9 cellular contexts compared by ENCODE assay signal in the genomic region with DNA sequence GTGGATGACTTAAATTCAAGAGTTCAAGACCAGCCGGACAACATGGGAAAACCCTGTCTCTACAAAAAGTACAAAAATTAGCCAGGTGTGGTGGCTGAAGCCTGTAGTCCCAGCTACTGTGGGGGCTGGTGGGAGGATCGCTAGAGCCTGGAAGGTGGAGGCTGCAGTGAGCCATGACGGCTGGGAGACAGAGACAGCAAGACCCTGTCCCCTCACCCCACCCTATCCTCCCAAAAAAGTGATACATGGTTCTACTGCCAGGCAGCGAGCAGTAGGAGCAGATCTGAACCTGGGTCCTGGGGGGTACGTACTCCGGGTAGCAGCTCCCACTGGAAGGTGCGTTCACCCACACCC. TPM values are rescaled to one million over a fixed set of nuclear protein-coding genes. Genes with fewer than 3 reads are reported as not detected.
DNase-seq lines count a peak whose midpoint lies in the region; ATAC-seq and TF ChIP-seq lines count a peak whose summit lies in the region.
"Had no signal": no experiment of that assay in that cellular context is flagged by ENCODE, and none has a peak within 500 bp of the region (broad histone marks: within the 10 kb centered on the region; RNA-seq: fewer than 3 reads in every experiment).

No MANE protein-coding gene starts in this region.

- ATAC-seq in activated T-cell treated with anti-CD3 and anti-CD28 coated beads, Interleukin-2, amount 50 U/mL, for 72 hours (replicated peaks in 1 of 2): no peak
- no peak for ATAC-seq in right lobe of liver

- H3K4me1 ChIP-seq in right lobe of liver (peaks cover 0 to 32% (median 18%) of the 10 kb centered on the region in 4 donors), suprapubic skin (peaks cover 34% of the 10 kb centered on the region)

- H3K9me3 Mint-ChIP-seq in activated T-cell treated with anti-CD3 and anti-CD28 coated beads, Interleukin-2, amount 50 U/mL, for 72 hours: no peaks in the 10 kb centered on the region
- no peaks in the 10 kb centered on the region for H3K9me3 Mint-ChIP-seq in activated T-helper 2 cell treated with anti-CD3 and anti-CD28 coated beads, Interferon-gamma antibody, Interleukin-2, Interleukin-4, amounts not matched to agents 10 μg/mL and 5 μg/mL and 100 μg/mL, durations not matched to agents 14 hours and 24 hours and 36 hours

- no peaks in the 10 kb centered on the region for H3K27me3 Mint-ChIP-seq in activated T-cell treated with anti-CD3 and anti-CD28 coated beads, Interleukin-2, amount 50 U/mL, for 72 hours (ENCODE audit: low read depth)
- H3K27me3 Mint-ChIP-seq in activated T-helper 2 cell treated with anti-CD3 and anti-CD28 coated beads, Interferon-gamma antibody, Interleukin-2, Interleukin-4, amounts not matched to agents 10 μg/mL and 5 μg/mL and 100 μg/mL, durations not matched to agents 14 hours and 24 hours and 36 hours (ENCODE audit: low read depth): no peaks in the 10 kb centered on the region

- TF ChIP-seq EP300 in suprapubic skin (IDR thresholded peaks at IDR 0.05): no peak

- H3K4me1 Mint-ChIP-seq in activated T-cell treated with anti-CD3 and anti-CD28 coated beads, Interleukin-2, amount 50 U/mL, for 72 hours (ENCODE audit: low read depth): peaks cover 46% of the 10 kb centered on the region
- peaks cover 34% of the 10 kb centered on the region for H3K4me1 Mint-ChIP-seq in activated T-helper 2 cell treated with anti-CD3 and anti-CD28 coated beads, Interferon-gamma antibody, Interleukin-2, Interleukin-4, amounts not matched to agents 10 μg/mL and 5 μg/mL and 100 μg/mL, durations not matched to agents 14 hours and 24 hours and 36 hours (ENCODE audit: low read depth)

- peak overlapping the region; percentile 92 to 96 for H3K4me3 Mint-ChIP-seq in activated T-cell treated with anti-CD3 and anti-CD28 coated beads, Interleukin-2, amount 50 U/mL, for 72 hours
- H3K4me3 Mint-ChIP-seq in activated T-helper 2 cell treated with anti-CD3 and anti-CD28 coated beads, Interferon-gamma antibody, Interleukin-2, Interleukin-4, amounts not matched to agents 10 μg/mL and 5 μg/mL and 100 μg/mL, durations not matched to agents 14 hours and 24 hours and 36 hours (ENCODE audit: low read depth): peak overlapping the region; percentile 92

- 47% methylated on average over 4 of the region's 7 CpGs for WGBS in right lobe of liver (ENCODE audit: insufficient coverage, low coverage, low lambda C conversion rate, missing lambda C conversion rate)
- WGBS in suprapubic skin: 86% methylated on average over 3 of the region's 7 CpGs

- TF ChIP-seq CTCF in right lobe of liver (IDR thresholded peaks at IDR 0.05) (no peak), suprapubic skin (IDR thresholded peaks at IDR 0.05) (no peak)

- no peaks in the 10 kb centered on the region for H3K9me3 ChIP-seq in right lobe of liver
- H3K9me3 ChIP-seq in suprapubic skin: no peaks in the 10 kb centered on the region

- H3K27me3 ChIP-seq in right lobe of liver (no peaks in the 10 kb centered on the region), suprapubic skin (no peaks in the 10 kb centered on the region)

- intact Hi-C loops in activated T-helper 2 cell treated with anti-CD3 and anti-CD28 coated beads, Interferon-gamma antibody, Interleukin-2, Interleukin-4, amounts not matched to agents 10 μg/mL and 5 μg/mL and 100 μg/mL, durations not matched to agents 14 hours and 24 hours and 36 hours (cut with micrococcal nuclease): loop anchor here (1.0 to 5.0 kb wide), 3 partner anchors 41 to 129 kb away; no protein-coding TSS in a partner anchor
- intact Hi-C loops in right lobe of liver (cut with DNase I): no loop called here

- peak overlapping the region in 2 of 3 donors; percentile 81 to 86 for H3K4me3 ChIP-seq in right lobe of liver
- peak overlapping the region; percentile 96 for H3K4me3 ChIP-seq in suprapubic skin

- H3K36me3 ChIP-seq in right lobe of liver (peaks cover 20 to 49% (median 34%) of the 10 kb centered on the region in 4 donors), suprapubic skin (peaks cover 38% of the 10 kb centered on the region)

- peaks cover 7 to 28% of the 10 kb centered on the region in 2 donors for H3K36me3 Mint-ChIP-seq in activated T-cell treated with anti-CD3 and anti-CD28 coated beads, Interleukin-2, amount 50 U/mL, for 72 hours (ENCODE audit: insufficient read depth in 2 of 2)
- H3K36me3 Mint-ChIP-seq in activated T-helper 2 cell treated with anti-CD3 and anti-CD28 coated beads, Interferon-gamma antibody, Interleukin-2, Interleukin-4, amounts not matched to agents 10 μg/mL and 5 μg/mL and 100 μg/mL, durations not matched to agents 14 hours and 24 hours and 36 hours (ENCODE audit: low read depth): peaks cover 77% of the 10 kb centered on the region

- H3K27ac ChIP-seq in right lobe of liver (peak overlapping the region in 1 of 3 donors; percentile 100), suprapubic skin (peak overlapping the region; percentile 7)

- peak overlapping the region; percentile 10 for H3K27ac Mint-ChIP-seq in activated T-cell treated with anti-CD3 and anti-CD28 coated beads, Interleukin-2, amount 50 U/mL, for 72 hours
- H3K27ac Mint-ChIP-seq in activated T-helper 2 cell treated with anti-CD3 and anti-CD28 coated beads, Interferon-gamma antibody, Interleukin-2, Interleukin-4, amounts not matched to agents 10 μg/mL and 5 μg/mL and 100 μg/mL, durations not matched to agents 14 hours and 24 hours and 36 hours: peak overlapping the region; percentile 90

- DNase-seq in activated T-cell treated with anti-CD3 and anti-CD28 coated beads, Interleukin-2, amount 50 U/mL, for 72 hours: no peak
- DNase-seq in activated T-cell treated with anti-CD3 and anti-CD28 coated beads for 4 hours (no peak), right lobe of liver (no peak), suprapubic skin (ENCODE audit: low spot score in 2 of 2) (no peak), activated gamma-delta T cell treated with Interleukin-2 at 50 U/mL for 16 hours (no peak), SIG-M5 (lab: John Stamatoyannopoulos, UW) (no peak), amygdala (lab: John Stamatoyannopoulos, UW) (no peak)
- DNase-seq in activated T-helper 2 cell treated with anti-CD3 and anti-CD28 coated beads, Interferon-gamma antibody, Interleukin-2, Interleukin-4, amounts not matched to agents 10 μg/mL and 5 μg/mL and 100 μg/mL, durations not matched to agents 14 hours and 24 hours and 36 hours (ENCODE audit: low spot score): no peak
- DNase-seq: activated effector memory CD4-positive, alpha-beta T cell treated with anti-CD3 and anti-CD28 coated beads, Interleukin-2, amount 50 U/mL, for 16 hours had no signal

- no peak for TF ChIP-seq POLR2A in right lobe of liver (IDR thresholded peaks at IDR 0.05)
- TF ChIP-seq POLR2A in suprapubic skin (IDR thresholded peaks at IDR 0.05): no peak

RNA-seq across cellular contexts. Expression of a gene that starts 2.2 kb away (rescaled TPM):
- 100 to 1,000 TPM; 220 to 234 TPM for total RNA-seq in activated T-cell treated with anti-CD3 and anti-CD28 coated beads, Interleukin-2, amount 50 U/mL, for 72 hours
- total RNA-seq in activated T-helper 2 cell treated with anti-CD3 and anti-CD28 coated beads, Interferon-gamma antibody, Interleukin-2, Interleukin-4, amounts not matched to agents 10 μg/mL and 5 μg/mL and 100 μg/mL, durations not matched to agents 14 hours and 24 hours and 36 hours: 405 and 434 TPM in 2 replicates
- total RNA-seq in right lobe of liver: 100 to 1,000 TPM; 108 to 268 (median 116) TPM
- 100 to 1,000 TPM; 163 to 226 (median 208) TPM for total RNA-seq in suprapubic skin

RNA-seq across cellular contexts. Expression of a gene that starts 2.5 kb away (rescaled TPM):
- 10 to 100 TPM; 16.1 to 19.8 TPM for total RNA-seq in activated T-cell treated with anti-CD3 and anti-CD28 coated beads, Interleukin-2, amount 50 U/mL, for 72 hours
- total RNA-seq in activated T-helper 2 cell treated with anti-CD3 and anti-CD28 coated beads, Interferon-gamma antibody, Interleukin-2, Interleukin-4, amounts not matched to agents 10 μg/mL and 5 μg/mL and 100 μg/mL, durations not matched to agents 14 hours and 24 hours and 36 hours: 26.0 and 30.7 TPM in 2 replicates
- total RNA-seq in right lobe of liver: 10 to 100 TPM; 14.1 to 26.5 (median 23.7) TPM
- 10 to 100 TPM; 23.3 to 81.1 (median 26.9) TPM for total RNA-seq in suprapubic skin

RNA-seq across cellular contexts. Expression of a gene that starts 18.7 kb away (rescaled TPM):
- total RNA-seq in activated T-cell treated with anti-CD3 and anti-CD28 coated beads, Interleukin-2, amount 50 U/mL, for 72 hours: 10 to 100 TPM; 37.2 to 45.3 TPM
- 42.9 and 45.0 TPM in 2 replicates for total RNA-seq in activated T-helper 2 cell treated with anti-CD3 and anti-CD28 coated beads, Interferon-gamma antibody, Interleukin-2, Interleukin-4, amounts not matched to agents 10 μg/mL and 5 μg/mL and 100 μg/mL, durations not matched to agents 14 hours and 24 hours and 36 hours
- total RNA-seq in right lobe of liver (10 to 100 TPM in 5 of 6 experiments, 1 to 10 TPM in 1; 9.5 to 19.8 (median 14.2) TPM), suprapubic skin (10 to 100 TPM; 32.4 to 45.7 (median 37.0) TPM)

RNA-seq across cellular contexts. Expression of a gene that starts 41.8 kb away (rescaled TPM):
- total RNA-seq in activated T-cell treated with anti-CD3 and anti-CD28 coated beads, Interleukin-2, amount 50 U/mL, for 72 hours: 10 to 100 TPM; 28.3 to 48.2 TPM
- 34.0 and 40.2 TPM in 2 replicates for total RNA-seq in activated T-helper 2 cell treated with anti-CD3 and anti-CD28 coated beads, Interferon-gamma antibody, Interleukin-2, Interleukin-4, amounts not matched to agents 10 μg/mL and 5 μg/mL and 100 μg/mL, durations not matched to agents 14 hours and 24 hours and 36 hours
- total RNA-seq in right lobe of liver (10 to 100 TPM; 27.0 to 45.6 (median 31.8) TPM), suprapubic skin (10 to 100 TPM; 19.1 to 43.0 (median 30.3) TPM)
